Comparison of ENCODE assay signal across 19 cellular contexts in the genomic region with DNA sequence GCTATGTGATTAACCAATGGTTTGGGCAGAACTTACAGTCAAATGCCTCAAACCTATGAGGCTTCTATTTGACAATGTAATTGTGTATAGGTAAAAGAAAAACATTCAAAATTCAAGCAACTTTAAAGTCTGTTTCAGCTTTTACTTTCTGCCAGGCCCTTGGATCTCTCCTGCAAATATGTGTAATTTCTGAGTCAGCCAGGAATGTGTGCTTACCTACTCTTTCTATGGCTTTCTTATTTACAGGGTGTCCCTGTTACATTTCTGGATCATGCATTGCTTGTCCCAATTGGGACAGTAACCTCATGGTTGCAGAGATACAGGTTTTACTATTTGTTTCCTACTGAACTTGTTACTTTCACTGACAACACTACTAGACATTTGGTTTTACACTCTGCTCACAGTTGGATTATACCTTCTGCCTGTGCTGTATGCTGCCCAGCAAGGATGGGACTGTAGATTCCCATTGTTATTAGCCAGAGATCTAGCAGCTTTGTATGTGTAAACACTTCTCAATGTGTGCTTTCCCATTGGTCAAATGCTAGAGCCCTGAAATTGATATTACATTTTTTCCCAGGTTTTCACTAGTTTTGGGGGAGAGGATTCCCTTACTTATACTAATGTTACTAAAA.
DNase-seq lines count a peak whose midpoint lies in the region; ATAC-seq and TF ChIP-seq lines count a peak whose summit lies in the region.
"Had no signal": no experiment of that assay in that cellular context is flagged by ENCODE, and none has a peak within 500 bp of the region (broad histone marks: within the 10 kb centered on the region; RNA-seq: fewer than 3 reads in every experiment).

No MANE protein-coding gene starts in this region.

- H3K4me3 ChIP-seq in GM23338 (no peak overlapping the region), Panc1 (ENCODE audit: low read depth in 2 of 2, low read length in 2 of 2) (no peak overlapping the region), neuronal stem cell (ENCODE audit: low read length in 2 of 2) (no peak overlapping the region)
- H3K4me3 ChIP-seq: BLaER1, colonic mucosa, esophagus muscularis mucosa, suprapubic skin had no signal

- no peak overlapping the region for H3K4me3 Mint-ChIP-seq in GM23338
- no peak overlapping the region for H3K4me3 Mint-ChIP-seq in activated CD4-positive, alpha-beta memory T cell treated with anti-CD3 and anti-CD28 coated beads, Interleukin-2, amount 10 ng/mL, durations not matched to agents 7 days and 5 days
- H3K4me3 Mint-ChIP-seq: activated T-helper 17 cell treated with anti-CD3 and anti-CD28 coated beads, Interleukin-2, amount 50 U/mL, for 72 hours; natural killer cell had no signal

- DNase-seq in GM23338 (ENCODE audit: low spot score) (no peak), Panc1 (ENCODE audit: low read depth, low spot score) (peak; percentile 22), epithelial cell of prostate (ENCODE audit: low read depth, low spot score) (no peak), neuronal stem cell (ENCODE audit: low spot score) (no peak), midbrain (lab: John Stamatoyannopoulos, UW) (no peak), foreskin melanocyte (no peak)
- DNase-seq in activated CD4-positive, alpha-beta memory T cell treated with anti-CD3 and anti-CD28 coated beads, Interleukin-2, amount 10 ng/mL, durations not matched to agents 7 days and 5 days, result no peak
- DNase-seq: amniotic stem cell, colonic mucosa, natural killer cell, NCI-H2081 treated with DMSO at 0.1 percent for 48 hours, NCI-H69, SW 1271 had no signal

- no peak overlapping the region for H3K27ac Mint-ChIP-seq in GM23338
- no peak overlapping the region for H3K27ac Mint-ChIP-seq in activated CD4-positive, alpha-beta memory T cell treated with anti-CD3 and anti-CD28 coated beads, Interleukin-2, amount 10 ng/mL, durations not matched to agents 7 days and 5 days
- H3K27ac Mint-ChIP-seq: activated T-helper 17 cell treated with anti-CD3 and anti-CD28 coated beads, Interleukin-2, amount 50 U/mL, for 72 hours; natural killer cell had no signal

- H4K91ac ChIP-seq in neuronal stem cell (ENCODE audit: low read depth, low read length, poor library complexity), result no peak overlapping the region

- H2BK5ac ChIP-seq in neuronal stem cell (ENCODE audit: low read length), result no peak overlapping the region

- no peak overlapping the region for H2BK120ac ChIP-seq in neuronal stem cell (ENCODE audit: low read depth, low read length)

- H2BK15ac ChIP-seq in neuronal stem cell (ENCODE audit: low read length), result no peak overlapping the region

- H3K27me3 Mint-ChIP-seq in GM23338 (ENCODE audit: insufficient read depth, low read depth, poor library complexity), result no peaks in the 10 kb centered on the region
- H3K27me3 Mint-ChIP-seq in activated CD4-positive, alpha-beta memory T cell treated with anti-CD3 and anti-CD28 coated beads, Interleukin-2, amount 10 ng/mL, durations not matched to agents 7 days and 5 days, result peaks cover 10% of the 10 kb centered on the region

- no peaks in the 10 kb centered on the region for H3K9me3 Mint-ChIP-seq in GM23338
- H3K9me3 Mint-ChIP-seq in activated CD4-positive, alpha-beta memory T cell treated with anti-CD3 and anti-CD28 coated beads, Interleukin-2, amount 10 ng/mL, durations not matched to agents 7 days and 5 days, result no peaks in the 10 kb centered on the region
- H3K9me3 Mint-ChIP-seq: activated T-helper 17 cell treated with anti-CD3 and anti-CD28 coated beads, Interleukin-2, amount 50 U/mL, for 72 hours had no signal

- no peaks in the 10 kb centered on the region for H3K4me1 ChIP-seq in GM23338 (ENCODE audit: insufficient read depth)
- H3K4me1 ChIP-seq in Panc1 (ENCODE audit: control insufficient read depth, insufficient read depth, low read length), result no peaks in the 10 kb centered on the region
- peaks cover 0 to 15% of the 10 kb centered on the region in 2 donors for H3K4me1 ChIP-seq in neuronal stem cell (ENCODE audit: control insufficient read depth in 2 of 2, insufficient read depth in 1 of 2, low read depth in 1 of 2, low read length in 2 of 2)
- H3K4me1 ChIP-seq: BLaER1, colonic mucosa, suprapubic skin had no signal

- H3K36me3 ChIP-seq in GM23338 (ENCODE audit: insufficient read depth) (no peaks in the 10 kb centered on the region), Panc1 (ENCODE audit: control insufficient read depth, insufficient read depth, low read length) (no peaks in the 10 kb centered on the region), neuronal stem cell (replicated peaks in 1 of 2; ENCODE audit: control insufficient read depth in 2 of 2, insufficient read depth in 2 of 2, low read length in 2 of 2) (no peaks in the 10 kb centered on the region)
- H3K36me3 ChIP-seq: BLaER1, colonic mucosa, esophagus muscularis mucosa, suprapubic skin had no signal

- H2AK5ac ChIP-seq in neuronal stem cell (ENCODE audit: low read depth, low read length), result no peak overlapping the region

- H3K79me2 ChIP-seq in GM23338 (replicated peaks; ENCODE audit: insufficient read depth), result no peaks in the 10 kb centered on the region

- no peak overlapping the region for H3K14ac ChIP-seq in neuronal stem cell (ENCODE audit: low read length)

- no peak overlapping the region for H3K4ac ChIP-seq in neuronal stem cell (ENCODE audit: low read length)

- no peaks in the 10 kb centered on the region for H4K20me1 ChIP-seq in GM23338 (replicated peaks; ENCODE audit: insufficient read depth)
- H4K20me1 ChIP-seq: BLaER1 had no signal

- peak overlapping the region; percentile 56 for H2AFZ ChIP-seq in GM23338
- H2AFZ ChIP-seq in neuronal stem cell (ENCODE audit: low read length), result peak overlapping the region; percentile 53

- TF ChIP-seq CTCF in GM23338 (conservative IDR thresholded peaks at IDR 0.05; ENCODE audit: low read depth in 2 of 2), result no peak
- TF ChIP-seq CTCF in Panc1 (IDR thresholded peaks at IDR 0.05), result no peak

- intact Hi-C loops in Panc1 (cut with micrococcal nuclease; ENCODE audit: unreplicated experiment), result no loop called here

- no peak overlapping the region for H4K8ac ChIP-seq in neuronal stem cell (ENCODE audit: low read depth, low read length)

- in situ Hi-C loops in Panc1 (cut with HindIII; ENCODE audit: low pct_unique_long_range_greater_than_20kb, low sequenced_read_pairs), result no loop called here

- H3K27me3 ChIP-seq in GM23338 (ENCODE audit: insufficient read depth), result no peaks in the 10 kb centered on the region
- H3K27me3 ChIP-seq in Panc1 (ENCODE audit: control insufficient read depth, insufficient read depth, low read length), result no peaks in the 10 kb centered on the region
- H3K27me3 ChIP-seq in neuronal stem cell (ENCODE audit: control insufficient read depth in 3 of 3, insufficient read depth in 3 of 3, low read depth in 1 of 3, low read length in 3 of 3), result no peaks in the 10 kb centered on the region
- H3K27me3 ChIP-seq: BLaER1, colonic mucosa, esophagus muscularis mucosa, suprapubic skin had no signal

- H3K4me2 ChIP-seq in GM23338, result no peak overlapping the region
- no peak overlapping the region for H3K4me2 ChIP-seq in neuronal stem cell (ENCODE audit: insufficient read depth, low read length, poor library complexity, severe bottlenecking)
- H3K4me2 ChIP-seq: BLaER1 had no signal

- H3K79me1 ChIP-seq in neuronal stem cell (ENCODE audit: low read depth, low read length), result no peaks in the 10 kb centered on the region

- H3K23ac ChIP-seq in neuronal stem cell (ENCODE audit: low read depth, low read length, poor library complexity), result no peak overlapping the region

- no peaks in the 10 kb centered on the region for H3F3A ChIP-seq in GM23338 (replicated peaks; ENCODE audit: low read depth)

- CTCF ChIA-PET in Panc1 (lab: Charles Lee), result no interaction called here
- CTCF ChIA-PET in activated CD4-positive, alpha-beta memory T cell treated with anti-CD3 and anti-CD28 coated beads, Interleukin-2, amount 10 ng/mL, durations not matched to agents 7 days and 5 days (lab: Charles Lee), result no interaction called here

- H2BK12ac ChIP-seq in neuronal stem cell (ENCODE audit: low read length), result no peak overlapping the region

- no peaks in the 10 kb centered on the region; the same call in 2 of the 3 replicates for H3K36me3 Mint-ChIP-seq in GM23338 (ENCODE audit: low read depth)
- no peaks in the 10 kb centered on the region for H3K36me3 Mint-ChIP-seq in activated CD4-positive, alpha-beta memory T cell treated with anti-CD3 and anti-CD28 coated beads, Interleukin-2, amount 10 ng/mL, durations not matched to agents 7 days and 5 days (ENCODE audit: low read depth)
- H3K36me3 Mint-ChIP-seq: natural killer cell had no signal

- H3K27ac ChIP-seq in GM23338 (ENCODE audit: low read depth) (no peak overlapping the region), Panc1 (ENCODE audit: low read length) (no peak overlapping the region), epithelial cell of prostate (peak overlapping the region; percentile 18), neuronal stem cell (replicated peaks; ENCODE audit: low read length) (no peak overlapping the region)
- H3K27ac ChIP-seq: BLaER1, colonic mucosa, esophagus muscularis mucosa, suprapubic skin, VCaP had no signal

- H3K9me2 ChIP-seq in GM23338 (ENCODE audit: insufficient read depth), result no peaks in the 10 kb centered on the region

- H3K9me3 ChIP-seq in Panc1 (ENCODE audit: control insufficient read depth, insufficient read depth, low read depth, low read length) (no peaks in the 10 kb centered on the region), neuronal stem cell (replicated peaks in 1 of 2; ENCODE audit: control insufficient read depth in 2 of 2, insufficient read depth in 1 of 2, low read depth in 1 of 2, low read length in 2 of 2) (no peaks in the 10 kb centered on the region)
- H3K9me3 ChIP-seq: BLaER1, colonic mucosa, esophagus muscularis mucosa, suprapubic skin had no signal

- ATAC-seq in GM23338 (no peak), Panc1 (no peak; the same call in 1 of the 2 replicates), GM19023 (IDR thresholded peaks at IDR 0.05; ENCODE audit: unreplicated experiment) (no peak)
- ATAC-seq: activated T-helper 17 cell treated with anti-CD3 and anti-CD28 coated beads, Interleukin-2, amount 50 U/mL, for 72 hours; natural killer cell had no signal

- no peak overlapping the region for H3K18ac ChIP-seq in neuronal stem cell (ENCODE audit: low read length)

- no TSS peak for BruUV-seq in Panc1 (replicated peaks; lab: Mats Ljungman, UMichigan)

- POLR2A ChIA-PET in Panc1 (lab: Charles Lee), result interaction anchor here (0.7 kb wide), 1 partner anchor 458 kb away, joined by 3 read pairs; no protein-coding TSS in a partner anchor
- POLR2A ChIA-PET in activated CD4-positive, alpha-beta memory T cell treated with anti-CD3 and anti-CD28 coated beads, Interleukin-2, amount 10 ng/mL, durations not matched to agents 7 days and 5 days (lab: Charles Lee), result no interaction called here

- peaks cover 3% of the 10 kb centered on the region; the same call in 2 of the 3 replicates for H3K4me1 Mint-ChIP-seq in GM23338
- H3K4me1 Mint-ChIP-seq in activated CD4-positive, alpha-beta memory T cell treated with anti-CD3 and anti-CD28 coated beads, Interleukin-2, amount 10 ng/mL, durations not matched to agents 7 days and 5 days, result no peaks in the 10 kb centered on the region
- H3K4me1 Mint-ChIP-seq: activated T-helper 17 cell treated with anti-CD3 and anti-CD28 coated beads, Interleukin-2, amount 50 U/mL, for 72 hours; natural killer cell had no signal

- H3K9ac ChIP-seq in neuronal stem cell (ENCODE audit: low read depth, low read length, poor library complexity), result no peak overlapping the region
- H3K9ac ChIP-seq: BLaER1 had no signal

TF ChIP-seq in GM23338, 12 proteins besides CTCF, POLR2A, EP300 and RAD21 (continues in another document):
- no peak for TF ChIP-seq ZNF114 (CRISPR knock-in tag; IDR thresholded peaks at IDR 0.05)
